Comparison of ENCODE assay signal across 24 cellular contexts in genomic region chr9:102072061-102072764, GRCh38.
DNase-seq lines count a peak whose midpoint lies in the region; ATAC-seq, FAIRE-seq and TF ChIP-seq lines count a peak whose summit lies in the region.
"Had no signal": no experiment of that assay in that cellular context is flagged by ENCODE, and none has a peak within 500 bp of the region (broad histone marks: within the 10 kb centered on the region; RNA-seq: fewer than 3 reads in every experiment).

No MANE protein-coding gene starts in this region.

- no peaks in the 10 kb centered on the region for H3K9me3 ChIP-seq in breast epithelium

- H3K27me3 Mint-ChIP-seq in MCF 10A (ENCODE audit: insufficient read depth, unreplicated experiment) (no peaks in the 10 kb centered on the region), mesothelial cell of epicardium (ENCODE audit: low read depth) (no peaks in the 10 kb centered on the region)
- H3K27me3 Mint-ChIP-seq in stimulated activated naive CD8-positive, alpha-beta T cell treated with anti-CD3 and anti-CD28 coated beads, Interleukin-15, amount 100 ng/mL, for 72 hours, result no peaks in the 10 kb centered on the region
- H3K27me3 Mint-ChIP-seq in activated T-helper 17 cell treated with anti-CD3 and anti-CD28 coated beads, Interleukin-2, amount 50 U/mL, for 72 hours, result no peaks in the 10 kb centered on the region
- H3K27me3 Mint-ChIP-seq: B cell had no signal

- H3K4me1 Mint-ChIP-seq in MCF 10A (ENCODE audit: insufficient read depth, unreplicated experiment), result peaks cover 29% of the 10 kb centered on the region
- H3K4me1 Mint-ChIP-seq in mesothelial cell of epicardium, result peaks cover 7% of the 10 kb centered on the region
- no peaks in the 10 kb centered on the region for H3K4me1 Mint-ChIP-seq in stimulated activated naive CD8-positive, alpha-beta T cell treated with anti-CD3 and anti-CD28 coated beads, Interleukin-15, amount 100 ng/mL, for 72 hours
- H3K4me1 Mint-ChIP-seq in activated T-helper 17 cell treated with anti-CD3 and anti-CD28 coated beads, Interleukin-2, amount 50 U/mL, for 72 hours, result no peaks in the 10 kb centered on the region
- H3K4me1 Mint-ChIP-seq: B cell had no signal

- no peaks in the 10 kb centered on the region for H3K36me3 Mint-ChIP-seq in MCF 10A (ENCODE audit: insufficient read depth, unreplicated experiment)
- no peaks in the 10 kb centered on the region for H3K36me3 Mint-ChIP-seq in mesothelial cell of epicardium
- no peaks in the 10 kb centered on the region for H3K36me3 Mint-ChIP-seq in activated T-helper 17 cell treated with anti-CD3 and anti-CD28 coated beads, Interleukin-2, amount 50 U/mL, for 72 hours (ENCODE audit: low read depth)

- FAIRE-seq in urothelium cell line (lab: Jason Lieb, UNC), result no peak
- FAIRE-seq: GM19239 had no signal

- TF ChIP-seq CTCF in MCF 10A (IDR thresholded peaks at IDR 0.05; ENCODE audit: unreplicated experiment) (no peak), breast epithelium (IDR thresholded peaks at IDR 0.05) (no peak), fibroblast of villous mesenchyme (IDR thresholded peaks at IDR 0.05; ENCODE audit: insufficient read depth, low read depth, low read length) (no peak), mesothelial cell of epicardium (IDR thresholded peaks at IDR 0.05; ENCODE audit: unreplicated experiment) (no peak), brain microvascular endothelial cell (IDR thresholded peaks at IDR 0.05; ENCODE audit: low read depth, low read length, missing control alignments) (no peak)

- H3K27me3 ChIP-seq in breast epithelium (no peaks in the 10 kb centered on the region), brain microvascular endothelial cell (replicated peaks) (no peaks in the 10 kb centered on the region)

- in situ Hi-C loops in brain microvascular endothelial cell (cut with HindIII; ENCODE audit: low pct_ligation_motif_present, low sequenced_read_pairs), result no loop called here

- H3K9me3 Mint-ChIP-seq in MCF 10A (ENCODE audit: unreplicated experiment), result no peaks in the 10 kb centered on the region
- H3K9me3 Mint-ChIP-seq in mesothelial cell of epicardium, result peaks cover 7% of the 10 kb centered on the region
- peaks cover 0 to 13% of the 10 kb centered on the region in 2 donors for H3K9me3 Mint-ChIP-seq in stimulated activated naive CD8-positive, alpha-beta T cell treated with anti-CD3 and anti-CD28 coated beads, Interleukin-15, amount 100 ng/mL, for 72 hours
- peaks cover 7% of the 10 kb centered on the region for H3K9me3 Mint-ChIP-seq in activated T-helper 17 cell treated with anti-CD3 and anti-CD28 coated beads, Interleukin-2, amount 50 U/mL, for 72 hours

- no peak overlapping the region for H3K27ac ChIP-seq in breast epithelium
- no peak overlapping the region for H3K27ac ChIP-seq in brain microvascular endothelial cell
- H3K27ac ChIP-seq: PC-9, RWPE1 had no signal

- no peaks in the 10 kb centered on the region for H3K36me3 ChIP-seq in breast epithelium
- H3K36me3 ChIP-seq in brain microvascular endothelial cell (replicated peaks), result no peaks in the 10 kb centered on the region

- peak overlapping the region; percentile 1 for H3K4me3 Mint-ChIP-seq in MCF 10A (ENCODE audit: unreplicated experiment)
- no peak overlapping the region for H3K4me3 Mint-ChIP-seq in mesothelial cell of epicardium
- no peak overlapping the region for H3K4me3 Mint-ChIP-seq in stimulated activated naive CD8-positive, alpha-beta T cell treated with anti-CD3 and anti-CD28 coated beads, Interleukin-15, amount 100 ng/mL, for 72 hours
- no peak overlapping the region for H3K4me3 Mint-ChIP-seq in activated T-helper 17 cell treated with anti-CD3 and anti-CD28 coated beads, Interleukin-2, amount 50 U/mL, for 72 hours
- H3K4me3 Mint-ChIP-seq: B cell had no signal

- intact Hi-C loops in MCF 10A (cut with micrococcal nuclease) (no loop called here), breast epithelium (cut with DNase I; ENCODE audit: low total_unique reads) (no loop called here)

- no TSS peak for BruUV-seq in MCF 10A (replicated peaks; lab: Mats Ljungman, UMichigan)

- TF ChIP-seq POLR2A in breast epithelium (IDR thresholded peaks at IDR 0.05), result no peak

- H3K4me3 ChIP-seq in breast epithelium (peak overlapping the region in 1 of 3 donors; percentile 7), fibroblast of villous mesenchyme (ENCODE audit: low read depth, low read length) (no peak overlapping the region), brain microvascular endothelial cell (ENCODE audit: low read depth, low read length) (no peak overlapping the region)
- H3K4me3 ChIP-seq: PC-9 had no signal

- H3K4me1 ChIP-seq in breast epithelium, result no peaks in the 10 kb centered on the region

- no peak for ATAC-seq in stimulated activated naive CD8-positive, alpha-beta T cell treated with anti-CD3 and anti-CD28 coated beads, Interleukin-15, amount 100 ng/mL, for 72 hours
- ATAC-seq in activated T-helper 17 cell treated with anti-CD3 and anti-CD28 coated beads, Interleukin-2, amount 50 U/mL, for 72 hours (replicated peaks), result no peak

- POLR2A ChIA-PET in MCF 10A (lab: Yijun Ruan, JAX), result no interaction called here

- DNase-seq in MCF 10A (ENCODE audit: unreplicated experiment), result no peak
- no peak for DNase-seq in breast epithelium (ENCODE audit: low spot score in 2 of 2)
- DNase-seq in fibroblast of villous mesenchyme (ENCODE audit: low read depth), result peak; percentile 1
- no peak for DNase-seq in mesothelial cell of epicardium (ENCODE audit: low spot score in 2 of 2, unreplicated experiment in 2 of 2)
- peak; percentile 26 for DNase-seq in urothelium cell line (ENCODE audit: low spot score)
- DNase-seq in stimulated activated naive CD8-positive, alpha-beta T cell treated with anti-CD3 and anti-CD28 coated beads, Interleukin-15, amount 100 ng/mL, for 72 hours, result no peak
- DNase-seq in brain microvascular endothelial cell, result no peak
- DNase-seq: 8988T, COR-L47, DMS153, GDM1, GOT3, KG1, MV-4-11, NCI-H1417, NCI-H187, NCI-H345, NCI-H524 treated with DMSO at 0.1 percent for 48 hours, PC-9, SIG-M5 had no signal

- CTCF ChIA-PET in MCF 10A (lab: Yijun Ruan, JAX), result interaction anchor here (0.6 kb wide), 1 partner anchor 20 kb away, joined by 3 read pairs; no protein-coding TSS in a partner anchor

- H3K27ac Mint-ChIP-seq in MCF 10A (ENCODE audit: low read depth, unreplicated experiment) (no peak overlapping the region), mesothelial cell of epicardium (peak overlapping the region; percentile 60)
- H3K27ac Mint-ChIP-seq in stimulated activated naive CD8-positive, alpha-beta T cell treated with anti-CD3 and anti-CD28 coated beads, Interleukin-15, amount 100 ng/mL, for 72 hours, result no peak overlapping the region
- no peak overlapping the region for H3K27ac Mint-ChIP-seq in activated T-helper 17 cell treated with anti-CD3 and anti-CD28 coated beads, Interleukin-2, amount 50 U/mL, for 72 hours
- H3K27ac Mint-ChIP-seq: B cell had no signal

Comparison
In these comparisons a context has a peak if more than half of its experiments do, and no peak if none do; other contexts are left out.
1. DNase-seq: peak in fibroblast of villous mesenchyme (single experiment) and urothelium cell line (single experiment); none in MCF 10A (single experiment), breast epithelium (0 of 2), mesothelial cell of epicardium (0 of 2), stimulated activated naive CD8-positive, alpha-beta T cell treated with anti-CD3 and anti-CD28 coated beads, Interleukin-15, amount 100 ng/mL, for 72 hours (0 of 2) and brain microvascular endothelial cell (single experiment).